In the genomic region with DNA sequence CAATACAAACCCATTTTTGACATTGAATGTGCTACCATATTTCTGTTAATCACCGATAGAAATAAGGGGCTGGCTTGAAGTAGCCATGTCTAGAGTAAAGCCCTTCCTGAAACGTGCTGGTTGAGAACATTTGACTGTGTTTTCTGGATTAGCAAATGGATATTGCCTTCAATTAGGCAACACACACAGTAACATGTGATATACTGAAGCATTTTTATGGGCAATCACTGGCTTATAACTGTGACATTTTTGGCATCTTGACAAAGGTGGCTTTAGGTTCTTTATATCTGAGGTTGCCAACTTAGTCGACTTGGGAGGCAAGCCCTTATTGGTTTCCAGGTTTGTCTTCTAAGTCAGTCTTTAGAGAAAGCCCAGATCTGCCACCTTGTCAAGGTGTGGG, we compare ENCODE assay signal across 3 cellular contexts.
"Had no signal": no experiment of that assay in that cellular context is flagged by ENCODE, and none has a peak within 500 bp of the region (broad histone marks: within the 10 kb centered on the region; RNA-seq: fewer than 3 reads in every experiment).

No MANE protein-coding gene starts in this region.

- ATAC-seq: GM12878 had no signal

- DNase-seq: GDM1, GF-D8 had no signal

- H3K4me3 ChIP-seq: GM12878 had no signal
